In the genomic region with DNA sequence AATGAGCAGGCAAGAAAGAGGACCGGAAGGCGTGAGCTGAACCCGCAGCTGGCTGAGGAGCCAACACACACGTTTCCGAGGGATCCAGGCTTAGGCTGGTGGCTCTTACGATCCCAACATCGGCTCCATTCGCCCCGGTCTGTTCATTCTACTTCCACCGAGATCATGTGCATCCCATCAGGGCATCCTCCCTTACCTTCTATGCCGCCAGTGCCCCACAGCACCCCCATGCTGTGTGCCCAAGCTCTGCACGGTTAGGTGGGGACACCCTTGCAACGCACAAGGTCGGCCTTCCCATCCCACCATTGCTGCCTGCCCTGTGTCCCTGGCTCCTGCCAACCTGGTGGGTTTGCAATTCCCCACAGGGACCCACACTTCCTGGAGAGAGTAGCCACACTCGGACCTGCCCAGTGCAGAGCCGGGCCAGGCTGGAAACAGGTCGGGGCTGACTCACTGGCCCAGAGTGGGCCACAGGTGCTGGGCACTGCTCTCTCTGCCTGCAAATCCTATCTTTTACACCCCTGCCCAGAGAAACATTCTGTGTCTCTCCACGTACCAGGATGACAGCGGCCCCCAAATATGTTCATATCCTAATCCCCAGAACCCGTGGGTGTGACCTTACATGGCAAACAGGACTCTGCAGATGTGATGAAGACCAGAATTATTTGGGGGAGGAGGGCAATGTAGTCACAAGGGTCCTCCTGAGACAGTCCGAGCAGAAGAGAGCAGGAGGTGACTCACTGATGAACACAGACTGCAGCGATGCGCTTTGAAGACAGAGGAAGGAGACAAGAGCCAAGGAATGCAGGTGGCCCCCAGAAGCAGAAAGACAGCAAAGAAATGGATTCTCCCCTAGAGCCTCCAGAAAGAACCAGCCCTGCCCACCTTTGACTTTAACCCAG, we compare ENCODE assay signal across 13 cellular contexts.
DNase-seq lines count a peak whose midpoint lies in the region; TF ChIP-seq lines count a peak whose summit lies in the region.
"Had no signal": no experiment of that assay in that cellular context is flagged by ENCODE, and none has a peak within 500 bp of the region (broad histone marks: within the 10 kb centered on the region; RNA-seq: fewer than 3 reads in every experiment).

No MANE protein-coding gene starts in this region.

- TF ChIP-seq POLR2A in suprapubic skin (IDR thresholded peaks at IDR 0.05) = no peak

- no peaks in the 10 kb centered on the region for H3K27me3 ChIP-seq in SK-N-SH (ENCODE audit: insufficient read depth)
- no peaks in the 10 kb centered on the region for H3K27me3 ChIP-seq in suprapubic skin
- no peaks in the 10 kb centered on the region for H3K27me3 ChIP-seq in effector memory CD4-positive, alpha-beta T cell (replicated peaks; ENCODE audit: control insufficient read depth, insufficient read depth, low read length, poor library complexity, severe bottlenecking)

- 77% methylated on average over 20 of the region's 23 CpGs for WGBS in SK-N-SH (ENCODE audit: low lambda C conversion rate)
- WGBS in suprapubic skin = 92% methylated on average over 15 of the region's 23 CpGs

- H3K27ac Mint-ChIP-seq in activated naive CD4-positive, alpha-beta T cell treated with anti-CD3 and anti-CD28 coated beads for 36 hours = no peak overlapping the region
- H3K27ac Mint-ChIP-seq: WTC11 had no signal

- H3F3A ChIP-seq in SK-N-SH (replicated peaks; ENCODE audit: insufficient read depth) = no peaks in the 10 kb centered on the region

- no peaks in the 10 kb centered on the region for H3K36me3 ChIP-seq in SK-N-SH (replicated peaks in 1 of 2; ENCODE audit: control insufficient read depth in 1 of 2, insufficient read depth in 2 of 2, low read length in 1 of 2)
- no peaks in the 10 kb centered on the region for H3K36me3 ChIP-seq in suprapubic skin
- no peaks in the 10 kb centered on the region for H3K36me3 ChIP-seq in effector memory CD4-positive, alpha-beta T cell (ENCODE audit: control insufficient read depth, insufficient read depth, low read length)

- CTCF ChIA-PET in SK-N-SH (lab: Yijun Ruan, JAX) = no interaction called here
- CTCF ChIA-PET in activated naive CD4-positive, alpha-beta T cell treated with anti-CD3 and anti-CD28 coated beads for 36 hours (lab: Charles Lee) = interaction anchor here (1.0 kb wide), 1 partner anchor 13 kb away, joined by 3 read pairs; no protein-coding TSS in a partner anchor

- no peak overlapping the region for H3K4me3 ChIP-seq in SK-N-SH (ENCODE audit: low read depth in 2 of 2, low read length in 1 of 2)
- H3K4me3 ChIP-seq in fibroblast of mammary gland (ENCODE audit: control insufficient read depth, low read depth, low read length) = no peak overlapping the region
- no peak overlapping the region for H3K4me3 ChIP-seq in suprapubic skin
- H3K4me3 ChIP-seq in effector memory CD4-positive, alpha-beta T cell (ENCODE audit: insufficient read depth, low read depth, low read length, poor library complexity, severe bottlenecking) = no peak overlapping the region

- no peaks in the 10 kb centered on the region for H3K9me3 ChIP-seq in SK-N-SH
- no peaks in the 10 kb centered on the region for H3K9me3 ChIP-seq in suprapubic skin
- no peaks in the 10 kb centered on the region for H3K9me3 ChIP-seq in effector memory CD4-positive, alpha-beta T cell (ENCODE audit: control insufficient read depth, low read length)

- no peak for TF ChIP-seq CTCF in SK-N-SH (IDR thresholded peaks at IDR 0.05)
- no peak for TF ChIP-seq CTCF in fibroblast of mammary gland (conservative IDR thresholded peaks at IDR 0.05; ENCODE audit: control insufficient read depth, insufficient read depth, low read depth, low read length)
- TF ChIP-seq CTCF in suprapubic skin (IDR thresholded peaks at IDR 0.05) = no peak

- no peak overlapping the region for H3K4me3 Mint-ChIP-seq in activated naive CD4-positive, alpha-beta T cell treated with anti-CD3 and anti-CD28 coated beads for 36 hours
- H3K4me3 Mint-ChIP-seq: effector memory CD8-positive, alpha-beta T cell; WTC11 had no signal

- no peaks in the 10 kb centered on the region for H3K79me2 ChIP-seq in SK-N-SH (ENCODE audit: insufficient read depth)

- DNase-seq in activated CD8-positive, alpha-beta memory T cell treated with anti-CD3 and anti-CD28 coated beads for 24 hours = peak; percentile 56
- DNase-seq in activated CD8-positive, alpha-beta memory T cell treated with anti-CD3 and anti-CD28 coated beads, Interleukin-2, amount 50 U/mL, for 4 hours = no peak
- DNase-seq in SK-N-SH (no peak), fibroblast of mammary gland (ENCODE audit: low read depth) (peak; percentile 98), suprapubic skin (ENCODE audit: low spot score in 2 of 2) (peak; percentile 40 to 53), HuH-7 (ENCODE audit: low spot score) (no peak)
- DNase-seq in effector memory CD4-positive, alpha-beta T cell = no peak
- no peak for DNase-seq in activated naive CD4-positive, alpha-beta T cell treated with anti-CD3 and anti-CD28 coated beads for 36 hours
- DNase-seq: effector memory CD8-positive, alpha-beta T cell; NCI-H446; SHP77 had no signal

- no peaks in the 10 kb centered on the region for H3K27me3 Mint-ChIP-seq in activated naive CD4-positive, alpha-beta T cell treated with anti-CD3 and anti-CD28 coated beads for 36 hours (ENCODE audit: low read depth)
- H3K27me3 Mint-ChIP-seq: effector memory CD8-positive, alpha-beta T cell had no signal

- H3K4me1 ChIP-seq in SK-N-SH (ENCODE audit: control insufficient read depth in 1 of 2, insufficient read depth in 2 of 2, low read depth in 1 of 2, low read length in 1 of 2) = no peaks in the 10 kb centered on the region
- H3K4me1 ChIP-seq in suprapubic skin = peaks cover 27% of the 10 kb centered on the region
- H3K4me1 ChIP-seq in effector memory CD4-positive, alpha-beta T cell (ENCODE audit: control insufficient read depth, insufficient read depth, low read length, poor library complexity, severe bottlenecking) = peaks cover 11% of the 10 kb centered on the region

- no peaks in the 10 kb centered on the region for H3K9me3 Mint-ChIP-seq in activated naive CD4-positive, alpha-beta T cell treated with anti-CD3 and anti-CD28 coated beads for 36 hours
- H3K9me3 Mint-ChIP-seq: activated naive CD4-positive, alpha-beta T cell treated with anti-CD3 and anti-CD28 coated beads, Interleukin-2, amount 50 U/mL, for 72 hours; effector memory CD8-positive, alpha-beta T cell; WTC11 had no signal

- POLR2A ChIA-PET in SK-N-SH (lab: Yijun Ruan, JAX) = no interaction called here

- H3K9ac ChIP-seq in SK-N-SH = no peak overlapping the region

- TF ChIP-seq EP300 in SK-N-SH (IDR thresholded peaks at IDR 0.05; ENCODE audit: borderline replicate concordance in 1 of 2, low read depth in 1 of 2, low read length in 1 of 2) (peak in 1 of 2 experiments; percentile 16; a peak in 1 of 4 replicates), suprapubic skin (IDR thresholded peaks at IDR 0.05) (no peak)

- intact Hi-C loops in activated naive CD4-positive, alpha-beta T cell treated with anti-CD3 and anti-CD28 coated beads for 36 hours (cut with micrococcal nuclease) = no loop called here

- H4K20me1 ChIP-seq in SK-N-SH (ENCODE audit: insufficient read depth) = no peaks in the 10 kb centered on the region

- no peaks in the 10 kb centered on the region for H3K9me2 ChIP-seq in SK-N-SH

- no peak for TF ChIP-seq RAD21 in SK-N-SH (IDR thresholded peaks at IDR 0.05; ENCODE audit: low read length)

- H2AFZ ChIP-seq in SK-N-SH (ENCODE audit: low read depth) = no peak overlapping the region

- H3K27ac ChIP-seq in SK-N-SH (ENCODE audit: low read depth in 2 of 2, low read length in 1 of 2) (no peak overlapping the region), suprapubic skin (no peak overlapping the region)
- H3K27ac ChIP-seq in effector memory CD4-positive, alpha-beta T cell (ENCODE audit: insufficient read depth, low read length, poor library complexity, severe bottlenecking) = no peak overlapping the region

- H3K4me1 Mint-ChIP-seq in activated naive CD4-positive, alpha-beta T cell treated with anti-CD3 and anti-CD28 coated beads for 36 hours (ENCODE audit: low read depth) = peaks cover 26% of the 10 kb centered on the region
- H3K4me1 Mint-ChIP-seq: WTC11 had no signal

- no peak overlapping the region for H3K4me2 ChIP-seq in SK-N-SH

- H3K36me3 Mint-ChIP-seq in activated naive CD4-positive, alpha-beta T cell treated with anti-CD3 and anti-CD28 coated beads for 36 hours (ENCODE audit: low read depth) = peaks cover 2% of the 10 kb centered on the region
- H3K36me3 Mint-ChIP-seq: WTC11 had no signal

TF ChIP-seq in SK-N-SH, 30 proteins besides CTCF, POLR2A, EP300 and RAD21:
- no peak for TF ChIP-seq SIN3A (IDR thresholded peaks at IDR 0.05; ENCODE audit: borderline replicate concordance, low read depth, low read length)
- TF ChIP-seq NRF1 (IDR thresholded peaks at IDR 0.05; ENCODE audit: low read depth, low read length) = no peak
- no peak for TF ChIP-seq RFX5 (IDR thresholded peaks at IDR 0.05; ENCODE audit: low read length)
- TF ChIP-seq, protein P1, sequence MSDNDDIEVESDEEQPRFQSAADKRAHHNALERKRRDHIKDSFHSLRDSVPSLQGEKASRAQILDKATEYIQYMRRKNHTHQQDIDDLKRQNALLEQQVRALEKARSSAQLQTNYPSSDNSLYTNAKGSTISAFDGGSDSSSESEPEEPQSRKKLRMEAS (IDR thresholded peaks at IDR 0.05; ENCODE audit: low read depth) = no peak
- peak; percentile 44; the same call in 1 of the 2 replicates for TF ChIP-seq TCF12 (IDR thresholded peaks at IDR 0.05)
- no peak for TF ChIP-seq EZH2phosphoT487 (IDR thresholded peaks at IDR 0.05; ENCODE audit: borderline replicate concordance, low read depth)
- peak; percentile 57; the same call in 1 of the 2 replicates for TF ChIP-seq FOSL2 (IDR thresholded peaks at IDR 0.05; ENCODE audit: borderline replicate concordance, low read depth)
- TF ChIP-seq JUND (IDR thresholded peaks at IDR 0.05) = no peak
- no peak for TF ChIP-seq SMC3 (IDR thresholded peaks at IDR 0.05; ENCODE audit: low read depth, low read length)
- no peak for TF ChIP-seq MXI1 (IDR thresholded peaks at IDR 0.05; ENCODE audit: low read depth, low read length)

Comparison
In these comparisons a context has a peak if more than half of its experiments do, and no peak if none do; other contexts are left out.
1. DNase-seq: peak in activated CD8-positive, alpha-beta memory T cell treated with anti-CD3 and anti-CD28 coated beads for 24 hours (single experiment), fibroblast of mammary gland (single experiment) and suprapubic skin (2 of 2); none in activated CD8-positive, alpha-beta memory T cell treated with anti-CD3 and anti-CD28 coated beads, Interleukin-2, amount 50 U/mL, for 4 hours (single experiment), SK-N-SH (single experiment), effector memory CD4-positive, alpha-beta T cell (0 of 3), activated naive CD4-positive, alpha-beta T cell treated with anti-CD3 and anti-CD28 coated beads for 36 hours (single experiment) and HuH-7 (single experiment).